9 cellular contexts compared by ENCODE assay signal in the genomic region with DNA sequence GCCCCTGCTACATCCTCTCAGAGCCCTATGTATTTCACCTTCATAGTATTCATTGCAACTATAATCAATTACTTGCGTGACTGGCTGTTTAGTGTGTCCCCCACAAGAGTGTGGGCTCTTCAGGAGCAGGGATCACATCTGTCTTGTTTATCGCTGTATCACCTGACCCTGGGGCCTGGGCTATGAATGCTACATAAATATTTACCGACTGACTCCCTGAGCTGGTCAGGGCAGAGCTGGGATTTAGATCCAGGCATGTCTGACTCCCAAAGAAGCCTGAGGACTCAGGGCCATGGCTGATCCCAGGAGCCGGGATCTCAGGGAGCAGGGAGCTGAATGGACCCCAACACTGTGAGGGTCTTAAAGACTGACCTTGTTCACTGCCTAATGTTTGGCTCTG. TPM values are rescaled to one million over a fixed set of nuclear protein-coding genes. Genes with fewer than 3 reads are reported as not detected.
DNase-seq lines count a peak whose midpoint lies in the region; ATAC-seq and TF ChIP-seq lines count a peak whose summit lies in the region.
"Had no signal": no experiment of that assay in that cellular context is flagged by ENCODE, and none has a peak within 500 bp of the region (broad histone marks: within the 10 kb centered on the region; RNA-seq: fewer than 3 reads in every experiment).

No MANE protein-coding gene starts in this region.

- TF ChIP-seq CTCF in WTC11 (IDR thresholded peaks at IDR 0.05): no peak
- TF ChIP-seq CTCF in lower lobe of right lung (IDR thresholded peaks at IDR 0.05): no peak
- no peak for TF ChIP-seq CTCF in GM13976 (IDR thresholded peaks at IDR 0.05; ENCODE audit: borderline replicate concordance, control extremely low read depth, extremely low read depth, insufficient read depth, missing control alignments)

- in situ Hi-C loops in GM13976 (cut with MboI; ENCODE audit: low sequenced_read_pairs, unreplicated experiment): no loop called here

- H3K9me3 ChIP-seq in lower lobe of right lung: no peaks in the 10 kb centered on the region

- ATAC-seq in WTC11 (no peak), lower lobe of right lung (no peak), GM18511 (IDR thresholded peaks at IDR 0.05; ENCODE audit: unreplicated experiment) (no peak)
- ATAC-seq in stimulated activated memory B cell treated with anti-CD40 and anti-IgM and Interleukin-4, amounts not matched to agents 10 μg/mL and 1 μg/mL and 100 μg/mL, for 72 hours: no peak

- peak overlapping the region; percentile 46; the same call in 1 of the 2 replicates for H3K27ac Mint-ChIP-seq in WTC11
- peak overlapping the region; percentile 79 for H3K27ac Mint-ChIP-seq in stimulated activated memory B cell treated with anti-CD40 and anti-IgM and Interleukin-4, amounts not matched to agents 10 μg/mL and 1 μg/mL and 100 μg/mL, for 72 hours

- intact Hi-C loops in lower lobe of right lung (cut with DNase I): no loop called here
- intact Hi-C loops in head of caudate nucleus (cut with DNase I): no loop called here

- POLR2A ChIA-PET in WTC11 (lab: Charles Lee): interaction anchor here (1.0 kb wide), 1 partner anchor 18 kb away, joined by 4 read pairs; no protein-coding TSS in a partner anchor

- CTCF ChIA-PET in WTC11 (lab: Charles Lee): interaction anchor here (1.2 to 11.6 kb wide), 5 partner anchors 11 to 138 kb away, joined by 3 to 489 read pairs (median 87); a partner anchor contains a TSS

- H3K36me3 ChIP-seq in lower lobe of right lung: peaks cover 49% of the 10 kb centered on the region

- no peaks in the 10 kb centered on the region for H3K9me3 Mint-ChIP-seq in WTC11
- no peaks in the 10 kb centered on the region for H3K9me3 Mint-ChIP-seq in stimulated activated memory B cell treated with anti-CD40 and anti-IgM and Interleukin-4, amounts not matched to agents 10 μg/mL and 1 μg/mL and 100 μg/mL, for 72 hours
- H3K9me3 Mint-ChIP-seq: central memory CD8-positive, alpha-beta T cell had no signal

- no peaks in the 10 kb centered on the region for H3K27me3 ChIP-seq in lower lobe of right lung (ENCODE audit: low read depth)

- peaks cover 3% of the 10 kb centered on the region for H3K36me3 Mint-ChIP-seq in WTC11
- peaks cover 7% of the 10 kb centered on the region for H3K36me3 Mint-ChIP-seq in stimulated activated memory B cell treated with anti-CD40 and anti-IgM and Interleukin-4, amounts not matched to agents 10 μg/mL and 1 μg/mL and 100 μg/mL, for 72 hours

- H3K4me3 Mint-ChIP-seq in WTC11: no peak overlapping the region
- no peak overlapping the region for H3K4me3 Mint-ChIP-seq in stimulated activated memory B cell treated with anti-CD40 and anti-IgM and Interleukin-4, amounts not matched to agents 10 μg/mL and 1 μg/mL and 100 μg/mL, for 72 hours
- H3K4me3 Mint-ChIP-seq: central memory CD8-positive, alpha-beta T cell had no signal

- no peak overlapping the region for H3K4me3 ChIP-seq in lower lobe of right lung

- peaks cover 36% of the 10 kb centered on the region for H3K4me1 ChIP-seq in lower lobe of right lung

- no peaks in the 10 kb centered on the region for H3K27me3 Mint-ChIP-seq in WTC11 (ENCODE audit: low read depth)
- H3K27me3 Mint-ChIP-seq in stimulated activated memory B cell treated with anti-CD40 and anti-IgM and Interleukin-4, amounts not matched to agents 10 μg/mL and 1 μg/mL and 100 μg/mL, for 72 hours: no peaks in the 10 kb centered on the region
- H3K27me3 Mint-ChIP-seq: central memory CD8-positive, alpha-beta T cell had no signal

- DNase-seq in COLO668 (lab: John Stamatoyannopoulos, UW; ENCODE audit: unreplicated experiment) (peak; percentile 79), WTC11 (ENCODE audit: low spot score) (no peak), lower lobe of right lung (no peak), GM13976 (ENCODE audit: low spot score) (no peak), head of caudate nucleus (no peak)
- DNase-seq: activated T-cell treated with anti-CD3 and anti-CD28 coated beads for 4 hours had no signal

- H3K27ac ChIP-seq in lower lobe of right lung: peak overlapping the region; percentile 76

- H3K4me1 Mint-ChIP-seq in WTC11: peaks cover 28% of the 10 kb centered on the region
- H3K4me1 Mint-ChIP-seq in stimulated activated memory B cell treated with anti-CD40 and anti-IgM and Interleukin-4, amounts not matched to agents 10 μg/mL and 1 μg/mL and 100 μg/mL, for 72 hours: peaks cover 31% of the 10 kb centered on the region

TF ChIP-seq in WTC11, 78 proteins besides CTCF, POLR2A, EP300 and RAD21:
- TF ChIP-seq NR2C2 (CRISPR knock-in tag; IDR thresholded peaks at IDR 0.05) (no peak), RELA (CRISPR knock-in tag; IDR thresholded peaks at IDR 0.05; ENCODE audit: borderline replicate concordance) (no peak), IRF2 (CRISPR knock-in tag; IDR thresholded peaks at IDR 0.05; ENCODE audit: borderline replicate concordance, low read depth) (no peak), TCF7 (CRISPR knock-in tag; IDR thresholded peaks at IDR 0.05; ENCODE audit: low read depth) (no peak), ZNF671 (CRISPR knock-in tag; IDR thresholded peaks at IDR 0.05) (no peak), SMAD4 (CRISPR knock-in tag; IDR thresholded peaks at IDR 0.05) (no peak)
- TF ChIP-seq, protein P1, sequence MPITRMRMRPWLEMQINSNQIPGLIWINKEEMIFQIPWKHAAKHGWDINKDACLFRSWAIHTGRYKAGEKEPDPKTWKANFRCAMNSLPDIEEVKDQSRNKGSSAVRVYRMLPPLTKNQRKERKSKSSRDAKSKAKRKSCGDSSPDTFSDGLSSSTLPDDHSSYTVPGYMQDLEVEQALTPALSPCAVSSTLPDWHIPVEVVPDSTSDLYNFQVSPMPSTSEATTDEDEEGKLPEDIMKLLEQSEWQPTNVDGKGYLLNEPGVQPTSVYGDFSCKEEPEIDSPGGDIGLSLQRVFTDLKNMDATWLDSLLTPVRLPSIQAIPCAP (CRISPR knock-in tag; IDR thresholded peaks at IDR 0.05): no peak
- TF ChIP-seq, protein P2, sequence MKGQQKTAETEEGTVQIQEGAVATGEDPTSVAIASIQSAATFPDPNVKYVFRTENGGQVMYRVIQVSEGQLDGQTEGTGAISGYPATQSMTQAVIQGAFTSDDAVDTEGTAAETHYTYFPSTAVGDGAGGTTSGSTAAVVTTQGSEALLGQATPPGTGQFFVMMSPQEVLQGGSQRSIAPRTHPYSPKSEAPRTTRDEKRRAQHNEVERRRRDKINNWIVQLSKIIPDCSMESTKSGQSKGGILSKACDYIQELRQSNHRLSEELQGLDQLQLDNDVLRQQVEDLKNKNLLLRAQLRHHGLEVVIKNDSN (CRISPR knock-in tag; IDR thresholded peaks at IDR 0.05): no peak
- TF ChIP-seq, protein P3, sequence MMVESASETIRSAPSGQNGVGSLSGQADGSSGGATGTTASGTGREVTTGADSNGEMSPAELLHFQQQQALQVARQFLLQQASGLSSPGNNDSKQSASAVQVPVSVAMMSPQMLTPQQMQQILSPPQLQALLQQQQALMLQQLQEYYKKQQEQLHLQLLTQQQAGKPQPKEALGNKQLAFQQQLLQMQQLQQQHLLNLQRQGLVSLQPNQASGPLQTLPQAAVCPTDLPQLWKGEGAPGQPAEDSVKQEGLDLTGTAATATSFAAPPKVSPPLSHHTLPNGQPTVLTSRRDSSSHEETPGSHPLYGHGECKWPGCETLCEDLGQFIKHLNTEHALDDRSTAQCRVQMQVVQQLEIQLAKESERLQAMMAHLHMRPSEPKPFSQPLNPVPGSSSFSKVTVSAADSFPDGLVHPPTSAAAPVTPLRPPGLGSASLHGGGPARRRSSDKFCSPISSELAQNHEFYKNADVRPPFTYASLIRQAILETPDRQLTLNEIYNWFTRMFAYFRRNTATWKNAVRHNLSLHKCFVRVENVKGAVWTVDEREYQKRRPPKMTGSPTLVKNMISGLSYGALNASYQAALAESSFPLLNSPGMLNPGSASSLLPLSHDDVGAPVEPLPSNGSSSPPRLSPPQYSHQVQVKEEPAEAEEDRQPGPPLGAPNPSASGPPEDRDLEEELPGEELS (CRISPR knock-in tag; IDR thresholded peaks at IDR 0.05): no peak

RNA-seq across cellular contexts. Expression of a gene that starts 49.7 kb away (rescaled TPM):
- total RNA-seq in WTC11 (2021) (31.6 to 49.0 TPM (median 32.6 TPM) in 3 replicates), lower lobe of right lung (23.7 TPM)
